ENCODE assay signal across 12 cellular contexts in the genomic region with DNA sequence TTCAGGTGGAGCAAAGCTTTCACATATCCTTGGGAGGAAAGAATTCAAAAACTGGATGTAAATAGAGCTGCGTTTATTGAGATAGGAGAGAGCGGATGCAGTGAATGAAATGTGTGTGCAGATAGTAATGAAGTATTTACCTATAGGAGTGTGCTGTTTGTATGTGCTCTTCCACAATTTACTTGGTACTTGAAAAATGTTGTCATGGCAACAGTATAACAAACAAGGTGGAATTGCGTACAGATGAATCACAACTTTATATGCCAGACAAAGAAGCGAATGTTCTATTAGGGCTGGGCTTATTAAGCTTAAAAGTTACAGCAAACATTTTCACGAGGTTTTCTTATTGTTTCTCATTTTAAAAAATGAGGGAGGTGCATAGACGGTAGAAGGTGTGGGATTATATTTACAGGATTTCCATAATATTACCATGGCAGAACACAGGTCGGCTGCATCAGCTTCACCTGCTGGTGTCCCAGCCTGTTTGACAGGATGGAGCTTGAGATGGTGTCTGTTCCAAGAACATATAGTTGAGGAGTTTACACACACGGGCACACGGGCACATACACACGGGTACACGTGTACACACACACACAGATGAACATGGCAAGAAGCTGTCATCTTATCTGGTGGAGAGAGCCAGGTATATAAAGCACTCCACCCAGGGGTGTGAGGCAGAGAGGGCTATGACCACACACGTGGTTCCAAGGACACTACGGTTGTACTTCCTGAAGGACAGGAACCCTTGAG.
A peak's percentile ranks its signal among the peaks of the same experiment; 100 is the strongest.
DNase-seq lines count a peak whose midpoint lies in the region; ATAC-seq, FAIRE-seq and TF ChIP-seq lines count a peak whose summit lies in the region.
"Had no signal": no experiment of that assay in that cellular context is flagged by ENCODE, and none has a peak within 500 bp of the region (broad histone marks: within the 10 kb centered on the region; RNA-seq: fewer than 3 reads in every experiment).

No MANE protein-coding gene starts in this region.

- no peaks in the 10 kb centered on the region for H3K9me3 Mint-ChIP-seq in astrocyte (ENCODE audit: unreplicated experiment)
- no peaks in the 10 kb centered on the region for H3K9me3 Mint-ChIP-seq in activated T-helper 2 cell treated with anti-CD3 and anti-CD28 coated beads, Interferon-gamma antibody, Interleukin-2, Interleukin-4, amounts not matched to agents 10 μg/mL and 5 μg/mL and 100 μg/mL, durations not matched to agents 14 hours and 24 hours and 36 hours
- H3K9me3 Mint-ChIP-seq in chondrocyte (ENCODE audit: low read depth), result no peaks in the 10 kb centered on the region
- H3K9me3 Mint-ChIP-seq: neural crest cell had no signal

- H3K4me1 ChIP-seq in astrocyte (ENCODE audit: insufficient read depth, low read length) (peaks cover 6% of the 10 kb centered on the region), mucosa of rectum (ENCODE audit: control insufficient read depth in 2 of 2, insufficient read depth in 2 of 2, low read length in 2 of 2) (peaks cover 23 to 24% of the 10 kb centered on the region in 2 donors)

- H2AFZ ChIP-seq in astrocyte (ENCODE audit: low read depth, low read length), result no peak overlapping the region

- peak; percentile 79 for DNase-seq in ELR (ENCODE audit: low read depth)
- DNase-seq in NCI-H2029 (lab: John Stamatoyannopoulos, UW), result peak; percentile 83
- peak; percentile 35 for DNase-seq in astrocyte (ENCODE audit: low read depth)
- DNase-seq in activated T-helper 2 cell treated with anti-CD3 and anti-CD28 coated beads, Interferon-gamma antibody, Interleukin-2, Interleukin-4, amounts not matched to agents 10 μg/mL and 5 μg/mL and 100 μg/mL, durations not matched to agents 14 hours and 24 hours and 36 hours (ENCODE audit: low spot score), result no peak
- DNase-seq in chondrocyte (ENCODE audit: low spot score), result no peak
- no peak for DNase-seq in KBM-7
- DNase-seq: stomach had no signal

- no peak for FAIRE-seq in astrocyte (lab: Jason Lieb, UNC)
- FAIRE-seq: GM19239 had no signal

- H3K36me3 ChIP-seq in astrocyte (ENCODE audit: insufficient read depth, low read length), result no peaks in the 10 kb centered on the region
- no peaks in the 10 kb centered on the region for H3K36me3 ChIP-seq in mucosa of rectum (ENCODE audit: control insufficient read depth in 2 of 2, insufficient read depth in 2 of 2, low read length in 2 of 2)
- H3K36me3 ChIP-seq: stomach had no signal

- intact Hi-C loops in activated T-helper 2 cell treated with anti-CD3 and anti-CD28 coated beads, Interferon-gamma antibody, Interleukin-2, Interleukin-4, amounts not matched to agents 10 μg/mL and 5 μg/mL and 100 μg/mL, durations not matched to agents 14 hours and 24 hours and 36 hours (cut with micrococcal nuclease), result no loop called here

- H3K27me3 ChIP-seq in astrocyte (ENCODE audit: insufficient read depth, low read length) (peaks cover 27% of the 10 kb centered on the region), mucosa of rectum (ENCODE audit: control insufficient read depth in 2 of 2, insufficient read depth in 2 of 2, low read length in 2 of 2) (peaks cover 0 to 3% of the 10 kb centered on the region in 2 donors)

- TF ChIP-seq CTCF in astrocyte (IDR thresholded peaks at IDR 0.05; ENCODE audit: insufficient read depth, low read depth, low read length) (no peak), chondrocyte (IDR thresholded peaks at IDR 0.05) (no peak)

- no peak overlapping the region for H3K4me3 ChIP-seq in astrocyte (ENCODE audit: insufficient read depth, low read depth, low read length)
- H3K4me3 ChIP-seq in mucosa of rectum (ENCODE audit: low read length in 2 of 2), result no peak overlapping the region
- H3K4me3 ChIP-seq: stomach had no signal

- H3K9ac ChIP-seq in astrocyte (ENCODE audit: low read length), result no peak overlapping the region
- no peak overlapping the region for H3K9ac ChIP-seq in mucosa of rectum (ENCODE audit: low read depth in 1 of 2, low read length in 2 of 2)

- no peaks in the 10 kb centered on the region for H3K36me3 Mint-ChIP-seq in astrocyte (ENCODE audit: low read depth, unreplicated experiment)
- H3K36me3 Mint-ChIP-seq in activated T-helper 2 cell treated with anti-CD3 and anti-CD28 coated beads, Interferon-gamma antibody, Interleukin-2, Interleukin-4, amounts not matched to agents 10 μg/mL and 5 μg/mL and 100 μg/mL, durations not matched to agents 14 hours and 24 hours and 36 hours (ENCODE audit: low read depth), result no peaks in the 10 kb centered on the region
- no peaks in the 10 kb centered on the region for H3K36me3 Mint-ChIP-seq in chondrocyte (ENCODE audit: low read depth)

- H3K27ac Mint-ChIP-seq in astrocyte (ENCODE audit: unreplicated experiment) (no peak overlapping the region), chondrocyte (ENCODE audit: unreplicated experiment) (no peak overlapping the region)
- H3K27ac Mint-ChIP-seq in activated T-helper 2 cell treated with anti-CD3 and anti-CD28 coated beads, Interferon-gamma antibody, Interleukin-2, Interleukin-4, amounts not matched to agents 10 μg/mL and 5 μg/mL and 100 μg/mL, durations not matched to agents 14 hours and 24 hours and 36 hours, result no peak overlapping the region

- no peaks in the 10 kb centered on the region for H3K4me1 Mint-ChIP-seq in astrocyte (ENCODE audit: low read depth, unreplicated experiment)
- peaks cover 5% of the 10 kb centered on the region for H3K4me1 Mint-ChIP-seq in activated T-helper 2 cell treated with anti-CD3 and anti-CD28 coated beads, Interferon-gamma antibody, Interleukin-2, Interleukin-4, amounts not matched to agents 10 μg/mL and 5 μg/mL and 100 μg/mL, durations not matched to agents 14 hours and 24 hours and 36 hours (ENCODE audit: low read depth)
- H3K4me1 Mint-ChIP-seq in chondrocyte (ENCODE audit: low read depth), result peaks cover 18% of the 10 kb centered on the region

- no peak overlapping the region for H3K4me2 ChIP-seq in astrocyte (ENCODE audit: low read length)

- H3K27ac ChIP-seq in astrocyte (ENCODE audit: low read depth, low read length) (no peak overlapping the region), mucosa of rectum (ENCODE audit: low read depth in 2 of 2, low read length in 2 of 2) (peak overlapping the region; percentile 35 to 78)

- no peaks in the 10 kb centered on the region for H3K9me3 ChIP-seq in astrocyte (ENCODE audit: insufficient read depth, low read depth, low read length)
- H3K9me3 ChIP-seq in mucosa of rectum (ENCODE audit: control insufficient read depth in 2 of 2, low read length in 2 of 2), result no peaks in the 10 kb centered on the region
- H3K9me3 ChIP-seq: stomach had no signal

- H3K27me3 Mint-ChIP-seq in astrocyte (ENCODE audit: low read depth, unreplicated experiment) (peaks cover 21% of the 10 kb centered on the region), chondrocyte (ENCODE audit: low read depth) (peaks cover 23% of the 10 kb centered on the region)
- H3K27me3 Mint-ChIP-seq in activated T-helper 2 cell treated with anti-CD3 and anti-CD28 coated beads, Interferon-gamma antibody, Interleukin-2, Interleukin-4, amounts not matched to agents 10 μg/mL and 5 μg/mL and 100 μg/mL, durations not matched to agents 14 hours and 24 hours and 36 hours (ENCODE audit: low read depth), result peaks cover 32% of the 10 kb centered on the region

- no peaks in the 10 kb centered on the region for H4K20me1 ChIP-seq in astrocyte (ENCODE audit: insufficient read depth, low read length)

- no peak for ATAC-seq in HG03571 (IDR thresholded peaks at IDR 0.05; ENCODE audit: unreplicated experiment)

- no peak overlapping the region for H3K4me3 Mint-ChIP-seq in astrocyte (ENCODE audit: unreplicated experiment)
- H3K4me3 Mint-ChIP-seq in activated T-helper 2 cell treated with anti-CD3 and anti-CD28 coated beads, Interferon-gamma antibody, Interleukin-2, Interleukin-4, amounts not matched to agents 10 μg/mL and 5 μg/mL and 100 μg/mL, durations not matched to agents 14 hours and 24 hours and 36 hours (ENCODE audit: low read depth), result no peak overlapping the region
- H3K4me3 Mint-ChIP-seq in chondrocyte (ENCODE audit: unreplicated experiment), result no peak overlapping the region
- H3K4me3 Mint-ChIP-seq: IgD-negative memory B cell, neural crest cell had no signal

- no peaks in the 10 kb centered on the region for H3K79me2 ChIP-seq in astrocyte (ENCODE audit: insufficient read depth, low read length)

- in situ Hi-C loops in KBM-7 (cut with MboI; ENCODE audit: low pct_unique_long_range_greater_than_20kb, low sequenced_read_pairs), result no loop called here

Comparison
In these comparisons a context has a peak if more than half of its experiments do, and no peak if none do; other contexts are left out.
1. DNase-seq: peak in ELR (single experiment), NCI-H2029 (single experiment) and astrocyte (single experiment); none in activated T-helper 2 cell treated with anti-CD3 and anti-CD28 coated beads, Interferon-gamma antibody, Interleukin-2, Interleukin-4, amounts not matched to agents 10 μg/mL and 5 μg/mL and 100 μg/mL, durations not matched to agents 14 hours and 24 hours and 36 hours (single experiment), chondrocyte (single experiment) and KBM-7 (single experiment).